ENCODE assay signal across 1 cellular context in the genomic region with DNA sequence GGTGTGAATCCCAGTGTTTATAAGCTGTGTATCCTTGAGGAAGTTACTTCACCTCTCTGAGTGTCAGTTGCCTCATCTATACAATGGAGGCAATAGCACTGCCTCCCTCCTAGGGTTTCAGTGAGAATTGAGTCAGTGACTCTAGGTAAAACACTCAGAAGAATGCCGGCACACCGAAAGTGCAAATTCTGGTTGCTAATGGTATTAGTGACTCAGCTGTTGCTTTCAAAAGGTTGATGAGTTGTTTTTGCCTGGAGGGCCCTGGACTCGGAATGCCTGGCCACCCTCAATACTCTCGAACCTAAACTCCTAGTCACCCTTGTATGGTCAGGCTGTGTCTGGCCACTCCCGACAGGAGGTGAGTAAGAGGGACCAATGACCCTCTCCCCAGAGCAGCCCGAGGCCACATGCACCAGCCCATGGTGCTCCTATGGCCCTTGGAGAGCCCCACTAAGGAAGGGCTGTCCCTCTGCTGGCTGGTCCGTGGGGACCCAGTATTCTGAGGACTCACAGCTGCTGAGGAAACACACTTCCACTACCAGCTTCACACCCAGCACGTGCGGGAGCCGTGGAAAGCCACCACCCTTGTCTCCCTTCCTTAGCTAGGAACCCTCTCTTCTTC.
TF ChIP-seq lines count a peak whose summit lies in the region.

No MANE protein-coding gene starts in this region.

TF ChIP-seq in SK-N-SH treated with all-trans-retinoic acid at 6 μM for 48 hours, 23 proteins besides CTCF, POLR2A, EP300 and RAD21 (continued from another document):
- TF ChIP-seq, protein P1, sequence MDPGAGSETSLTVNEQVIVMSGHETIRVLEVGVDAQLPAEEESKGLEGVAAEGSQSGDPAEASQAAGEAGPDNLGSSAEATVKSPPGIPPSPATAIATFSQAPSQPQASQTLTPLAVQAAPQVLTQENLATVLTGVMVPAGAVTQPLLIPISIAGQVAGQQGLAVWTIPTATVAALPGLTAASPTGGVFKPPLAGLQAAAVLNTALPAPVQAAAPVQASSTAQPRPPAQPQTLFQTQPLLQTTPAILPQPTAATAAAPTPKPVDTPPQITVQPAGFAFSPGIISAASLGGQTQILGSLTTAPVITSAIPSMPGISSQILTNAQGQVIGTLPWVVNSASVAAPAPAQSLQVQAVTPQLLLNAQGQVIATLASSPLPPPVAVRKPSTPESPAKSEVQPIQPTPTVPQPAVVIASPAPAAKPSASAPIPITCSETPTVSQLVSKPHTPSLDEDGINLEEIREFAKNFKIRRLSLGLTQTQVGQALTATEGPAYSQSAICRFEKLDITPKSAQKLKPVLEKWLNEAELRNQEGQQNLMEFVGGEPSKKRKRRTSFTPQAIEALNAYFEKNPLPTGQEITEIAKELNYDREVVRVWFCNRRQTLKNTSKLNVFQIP (CRISPR knock-in tag; IDR thresholded peaks at IDR 0.05; ENCODE audit: borderline replicate concordance, low read depth): no peak
- TF ChIP-seq CSDC2 (CRISPR knock-in tag; IDR thresholded peaks at IDR 0.05) (no peak), ZNF70 (CRISPR knock-in tag; IDR thresholded peaks at IDR 0.05) (no peak), ESRRG (CRISPR knock-in tag; IDR thresholded peaks at IDR 0.05) (no peak), CREB5 (CRISPR knock-in tag; IDR thresholded peaks at IDR 0.05; ENCODE audit: low read depth) (no peak), OSR1 (CRISPR knock-in tag; IDR thresholded peaks at IDR 0.05) (no peak)
- TF ChIP-seq, protein P2, sequence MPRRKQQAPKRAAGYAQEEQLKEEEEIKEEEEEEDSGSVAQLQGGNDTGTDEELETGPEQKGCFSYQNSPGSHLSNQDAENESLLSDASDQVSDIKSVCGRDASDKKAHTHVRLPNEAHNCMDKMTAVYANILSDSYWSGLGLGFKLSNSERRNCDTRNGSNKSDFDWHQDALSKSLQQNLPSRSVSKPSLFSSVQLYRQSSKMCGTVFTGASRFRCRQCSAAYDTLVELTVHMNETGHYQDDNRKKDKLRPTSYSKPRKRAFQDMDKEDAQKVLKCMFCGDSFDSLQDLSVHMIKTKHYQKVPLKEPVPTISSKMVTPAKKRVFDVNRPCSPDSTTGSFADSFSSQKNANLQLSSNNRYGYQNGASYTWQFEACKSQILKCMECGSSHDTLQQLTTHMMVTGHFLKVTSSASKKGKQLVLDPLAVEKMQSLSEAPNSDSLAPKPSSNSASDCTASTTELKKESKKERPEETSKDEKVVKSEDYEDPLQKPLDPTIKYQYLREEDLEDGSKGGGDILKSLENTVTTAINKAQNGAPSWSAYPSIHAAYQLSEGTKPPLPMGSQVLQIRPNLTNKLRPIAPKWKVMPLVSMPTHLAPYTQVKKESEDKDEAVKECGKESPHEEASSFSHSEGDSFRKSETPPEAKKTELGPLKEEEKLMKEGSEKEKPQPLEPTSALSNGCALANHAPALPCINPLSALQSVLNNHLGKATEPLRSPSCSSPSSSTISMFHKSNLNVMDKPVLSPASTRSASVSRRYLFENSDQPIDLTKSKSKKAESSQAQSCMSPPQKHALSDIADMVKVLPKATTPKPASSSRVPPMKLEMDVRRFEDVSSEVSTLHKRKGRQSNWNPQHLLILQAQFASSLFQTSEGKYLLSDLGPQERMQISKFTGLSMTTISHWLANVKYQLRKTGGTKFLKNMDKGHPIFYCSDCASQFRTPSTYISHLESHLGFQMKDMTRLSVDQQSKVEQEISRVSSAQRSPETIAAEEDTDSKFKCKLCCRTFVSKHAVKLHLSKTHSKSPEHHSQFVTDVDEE (CRISPR knock-in tag; IDR thresholded peaks at IDR 0.05): no peak
- TF ChIP-seq, protein P3, sequence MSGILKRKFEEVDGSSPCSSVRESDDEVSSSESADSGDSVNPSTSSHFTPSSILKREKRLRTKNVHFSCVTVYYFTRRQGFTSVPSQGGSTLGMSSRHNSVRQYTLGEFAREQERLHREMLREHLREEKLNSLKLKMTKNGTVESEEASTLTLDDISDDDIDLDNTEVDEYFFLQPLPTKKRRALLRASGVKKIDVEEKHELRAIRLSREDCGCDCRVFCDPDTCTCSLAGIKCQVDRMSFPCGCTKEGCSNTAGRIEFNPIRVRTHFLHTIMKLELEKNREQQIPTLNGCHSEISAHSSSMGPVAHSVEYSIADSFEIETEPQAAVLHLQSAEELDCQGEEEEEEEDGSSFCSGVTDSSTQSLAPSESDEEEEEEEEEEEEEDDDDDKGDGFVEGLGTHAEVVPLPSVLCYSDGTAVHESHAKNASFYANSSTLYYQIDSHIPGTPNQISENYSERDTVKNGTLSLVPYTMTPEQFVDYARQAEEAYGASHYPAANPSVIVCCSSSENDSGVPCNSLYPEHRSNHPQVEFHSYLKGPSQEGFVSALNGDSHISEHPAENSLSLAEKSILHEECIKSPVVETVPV (CRISPR knock-in tag; IDR thresholded peaks at IDR 0.05): no peak
